22 cellular contexts compared by ENCODE assay signal in genomic region chr12:66563220-66563619, GRCh38.
DNase-seq lines count a peak whose midpoint lies in the region; ATAC-seq, FAIRE-seq and TF ChIP-seq lines count a peak whose summit lies in the region.
"Had no signal": no experiment of that assay in that cellular context is flagged by ENCODE, and none has a peak within 500 bp of the region (broad histone marks: within the 10 kb centered on the region; RNA-seq: fewer than 3 reads in every experiment).

No MANE protein-coding gene starts in this region.

- H4K91ac ChIP-seq in H1 (replicated peaks; ENCODE audit: insufficient read length, low read length): no peak overlapping the region

- no peaks in the 10 kb centered on the region for H3K4me1 ChIP-seq in HEK293 (ENCODE audit: control insufficient read depth, insufficient read depth, low read length)
- no peaks in the 10 kb centered on the region for H3K4me1 ChIP-seq in GM12878 (ENCODE audit: control insufficient read depth, insufficient read depth, low read length)
- no peaks in the 10 kb centered on the region for H3K4me1 ChIP-seq in H1 (replicated peaks in 1 of 4; ENCODE audit: control insufficient read depth in 3 of 4, insufficient read depth in 4 of 4, low read length in 3 of 4)
- H3K4me1 ChIP-seq: A549; BLaER1 treated with 17β-estradiol and CSF1 and Interleukin-3, amounts not matched to agents 10 nM and 100 nM; Caco-2 had no signal

- ATAC-seq in GM12878: no peak
- ATAC-seq in HG03432 (IDR thresholded peaks at IDR 0.05; ENCODE audit: unreplicated experiment): no peak
- ATAC-seq: A549; CD8-positive, alpha-beta T cell had no signal

- no peak for DNase-seq in GM12878 (ENCODE audit: low read depth, low spot score)
- no peak for DNase-seq in H1 (ENCODE audit: low read depth in 1 of 2, low spot score in 2 of 2)
- no peak for DNase-seq in NCI-H1436 treated with DMSO at 0.1 percent for 48 hours (lab: John Stamatoyannopoulos, UW)
- DNase-seq in activated CD4-positive, alpha-beta T cell treated with anti-CD3 and anti-CD28 coated beads for 48 hours: no peak
- DNase-seq: AML-193; Caco-2; Calu3; CD4-positive, alpha-beta T cell; CD8-positive, alpha-beta T cell; DMS79 treated with DMSO at 0.1 percent for 48 hours; GF-D8 had no signal

- no peaks in the 10 kb centered on the region for H3K79me1 ChIP-seq in H1 (ENCODE audit: low read depth, low read length)

- POLR2A ChIA-PET in HEK293 (lab: Yijun Ruan, JAX): no interaction called here
- POLR2A ChIA-PET in GM12878 (lab: Charles Lee): no interaction called here
- POLR2A ChIA-PET in H1 (lab: Charles Lee; ENCODE audit: partially characterized antibody): no interaction called here

- FAIRE-seq in GM12878 (lab: Jason Lieb, UNC) (no peak), H1 (lab: Jason Lieb, UNC) (no peak)
- FAIRE-seq: A549, D721Med, G401.6, GM12892, GM18507, GM19239 had no signal

- H4K5ac ChIP-seq in H1 (ENCODE audit: insufficient read length, low read depth, low read length): no peak overlapping the region

- H3K27ac ChIP-seq in HEK293 (ENCODE audit: extremely low read depth, low read depth, low read length) (no peak overlapping the region), GM12878 (ENCODE audit: control insufficient read depth, insufficient read depth) (no peak overlapping the region), H1 (ENCODE audit: low read depth, low read length) (no peak overlapping the region)
- H3K27ac ChIP-seq: 22Rv1; A549; BLaER1 treated with 17β-estradiol and CSF1 and Interleukin-3, amounts not matched to agents 10 nM and 100 nM; C4-2B had no signal

- H2AFZ ChIP-seq in GM12878 (ENCODE audit: control insufficient read depth, low read depth, low read length) (no peak overlapping the region), H1 (ENCODE audit: low read length) (no peak overlapping the region)

- no peak overlapping the region for H3K9ac ChIP-seq in GM12878 (ENCODE audit: control insufficient read depth, insufficient read depth, low read length)
- H3K9ac ChIP-seq in H1 (replicated peaks in 1 of 4; ENCODE audit: extremely low read depth in 1 of 4, low read depth in 3 of 4, low read length in 3 of 4): no peak overlapping the region
- H3K9ac ChIP-seq: BLaER1 treated with 17β-estradiol and CSF1 and Interleukin-3, amounts not matched to agents 10 nM and 100 nM had no signal

- no peak overlapping the region for H3K4me2 ChIP-seq in GM12878 (ENCODE audit: control insufficient read depth, insufficient read depth)
- H3K4me2 ChIP-seq in H1 (ENCODE audit: insufficient read depth in 1 of 2, low read depth in 2 of 2, low read length in 2 of 2): no peak overlapping the region
- H3K4me2 ChIP-seq: A549; BLaER1 treated with 17β-estradiol and CSF1 and Interleukin-3, amounts not matched to agents 10 nM and 100 nM had no signal

- no peak overlapping the region for H2AK5ac ChIP-seq in H1 (ENCODE audit: low read depth, low read length)

- no peak overlapping the region for H2BK120ac ChIP-seq in H1 (replicated peaks; ENCODE audit: low read depth, low read length)

- no TSS peak for BruUV-seq in GM12878 (replicated peaks; lab: Mats Ljungman, UMichigan)

- H3K27me3 ChIP-seq in GM12878 (replicated peaks in 1 of 2; ENCODE audit: control insufficient read depth in 2 of 2, insufficient read depth in 2 of 2, low read length in 1 of 2): no peaks in the 10 kb centered on the region; a peak in 1 of 4 replicates
- no peaks in the 10 kb centered on the region for H3K27me3 ChIP-seq in H1 (replicated peaks in 1 of 4; ENCODE audit: control insufficient read depth in 3 of 4, extremely low read depth in 1 of 4, insufficient read depth in 3 of 4, low read length in 3 of 4)
- H3K27me3 ChIP-seq: BLaER1 treated with 17β-estradiol and CSF1 and Interleukin-3, amounts not matched to agents 10 nM and 100 nM had no signal

- in situ Hi-C loops in GM12878 (cut with MboI): no loop called here

- H2BK20ac ChIP-seq in H1 (ENCODE audit: low read length): no peak overlapping the region

- H3K18ac ChIP-seq in H1 (ENCODE audit: extremely low read depth, low read length): no peak overlapping the region

- intact Hi-C loops in GM12878 (cut with micrococcal nuclease; ENCODE audit: unreplicated experiment): no loop called here

- H2BK5ac ChIP-seq in H1 (ENCODE audit: low read depth, low read length): no peak overlapping the region

- H3K56ac ChIP-seq in H1 (replicated peaks; ENCODE audit: insufficient read length, low read depth, low read length): no peak overlapping the region

- H3K14ac ChIP-seq in H1 (ENCODE audit: insufficient read length): no peak overlapping the region

- RAD21 ChIA-PET in GM12878 (lab: Charles Lee; ENCODE audit: unreplicated experiment): no interaction called here

- no peaks in the 10 kb centered on the region for H3K23me2 ChIP-seq in H1 (ENCODE audit: low read depth, low read length)

- SMC1A ChIA-PET in GM12878 (lab: Charles Lee; ENCODE audit: uncharacterized antibody, unreplicated experiment): no interaction called here

- H4K20me1 ChIP-seq in GM12878 (ENCODE audit: control insufficient read depth, insufficient read depth): no peaks in the 10 kb centered on the region
- no peaks in the 10 kb centered on the region for H4K20me1 ChIP-seq in H1 (replicated peaks in 1 of 2; ENCODE audit: control insufficient read depth in 1 of 2, insufficient read depth in 2 of 2, low read length in 2 of 2)
- H4K20me1 ChIP-seq: BLaER1 treated with 17β-estradiol and CSF1 and Interleukin-3, amounts not matched to agents 10 nM and 100 nM had no signal

- TF ChIP-seq EP300 in GM12878 (IDR thresholded peaks at IDR 0.05; ENCODE audit: borderline replicate concordance in 1 of 2, control insufficient read depth in 1 of 2, low read depth in 2 of 2, low read length in 2 of 2): no peak
- TF ChIP-seq EP300 in H1 (IDR thresholded peaks at IDR 0.05; ENCODE audit: borderline replicate concordance in 1 of 2, low read depth in 2 of 2, low read length in 2 of 2): no peak

- H2BK12ac ChIP-seq in H1 (ENCODE audit: low read depth, low read length): no peak overlapping the region

- no peak overlapping the region for H3K23ac ChIP-seq in H1 (ENCODE audit: insufficient read length)

- H3K79me2 ChIP-seq in GM12878 (ENCODE audit: control insufficient read depth, insufficient read depth, low read length) (no peaks in the 10 kb centered on the region), H1 (ENCODE audit: control insufficient read depth in 1 of 2, insufficient read depth in 2 of 2, low read length in 2 of 2) (no peaks in the 10 kb centered on the region)

- no peak overlapping the region for H2BK15ac ChIP-seq in H1 (ENCODE audit: low read length)

- no peak overlapping the region for H4K8ac ChIP-seq in H1 (ENCODE audit: extremely low read depth, insufficient read depth, low read length)

- TF ChIP-seq RAD21 in GM12878 (IDR thresholded peaks at IDR 0.05; ENCODE audit: insufficient read depth, low read depth, low read length): no peak
- no peak for TF ChIP-seq RAD21 in H1 (IDR thresholded peaks at IDR 0.05 in 1 of 2, conservative IDR thresholded peaks at IDR 0.05 in 1 of 2; ENCODE audit: low read depth in 2 of 2, low read length in 2 of 2)

- no peaks in the 10 kb centered on the region for H3K9me3 ChIP-seq in HEK293 (ENCODE audit: control insufficient read depth, insufficient read depth, low read depth, low read length)
- H3K9me3 ChIP-seq in GM12878 (replicated peaks; ENCODE audit: control insufficient read depth, insufficient read depth, low read length): no peaks in the 10 kb centered on the region; the same call in none of the 3 replicates
- peaks cover 10 to 23% of the 10 kb centered on the region in 2 experiments; a peak in 3 of 4 replicates for H3K9me3 ChIP-seq in H1 (ENCODE audit: insufficient read depth in 2 of 2, low read depth in 1 of 2, low read length in 1 of 2)
- H3K9me3 ChIP-seq: Caco-2 had no signal

- TF ChIP-seq POLR2A in GM12878 (IDR thresholded peaks at IDR 0.05; ENCODE audit: low read depth, low read length) (no peak), H1 (IDR thresholded peaks at IDR 0.05; ENCODE audit: control extremely low read depth in 1 of 2, low read depth in 2 of 2, low read length in 2 of 2) (no peak)

- no peaks in the 10 kb centered on the region for H3K36me3 ChIP-seq in HEK293 (ENCODE audit: control insufficient read depth in 2 of 2, insufficient read depth in 1 of 2, low read length in 2 of 2)
- H3K36me3 ChIP-seq in GM12878 (ENCODE audit: control insufficient read depth in 2 of 2, insufficient read depth in 2 of 2, low read length in 1 of 2): no peaks in the 10 kb centered on the region
- H3K36me3 ChIP-seq in H1 (ENCODE audit: control insufficient read depth in 2 of 4, insufficient read depth in 4 of 4, low read length in 3 of 4): peaks cover 0 to 3% (median 0%) of the 10 kb centered on the region in 4 experiments; a peak in 2 of 8 replicates

- no peak overlapping the region for H3K4ac ChIP-seq in H1 (replicated peaks; ENCODE audit: insufficient read length, low read depth, low read length)

- H3K4me3 ChIP-seq in HEK293 (ENCODE audit: low read depth, low read length): no peak overlapping the region
- no peak overlapping the region for H3K4me3 ChIP-seq in GM12878
- H3K4me3 ChIP-seq in H1 (ENCODE audit: extremely low read depth in 1 of 4, insufficient read depth in 2 of 4, low read depth in 3 of 4, low read length in 4 of 4): no peak overlapping the region
- H3K4me3 ChIP-seq: A549; BLaER1 treated with 17β-estradiol and CSF1 and Interleukin-3, amounts not matched to agents 10 nM and 100 nM had no signal

- TF ChIP-seq CTCF in HEK293 (tag by site-specific recombination; IDR thresholded peaks at IDR 0.05): no peak
- TF ChIP-seq CTCF in GM12878 (IDR thresholded peaks at IDR 0.05 in 2 of 3, conservative IDR thresholded peaks at IDR 0.05 in 1 of 3; ENCODE audit: control insufficient read depth in 2 of 3, extremely low read depth in 1 of 3, insufficient read depth in 1 of 3, low read depth in 3 of 3, low read length in 3 of 3): no peak
- no peak for TF ChIP-seq CTCF in H1 (IDR thresholded peaks at IDR 0.05; ENCODE audit: control extremely low read depth in 1 of 3, insufficient read depth in 1 of 3, low read depth in 1 of 3, low read length in 3 of 3)

- CTCF ChIA-PET in HEK293 (lab: Yijun Ruan, JAX) (no interaction called here), GM12878 (lab: Yijun Ruan, JAX) (no interaction called here), H1 (lab: Charles Lee; ENCODE audit: partially characterized antibody) (no interaction called here)

TF ChIP-seq in HEK293, 187 proteins besides CTCF, POLR2A, EP300 and RAD21:
- TF ChIP-seq ZNF214 (tag by site-specific recombination; IDR thresholded peaks at IDR 0.05; ENCODE audit: borderline replicate concordance) (no peak), SETDB1 (IDR thresholded peaks at IDR 0.05; ENCODE audit: insufficient read length, low read length) (peak; percentile 79)
TF ChIP-seq in HEK293: peak in this region for 1.

TF ChIP-seq in H1, 55 proteins besides CTCF, POLR2A, EP300 and RAD21 (continues in another document):
- TF ChIP-seq KDM1A (IDR thresholded peaks at IDR 0.05; ENCODE audit: borderline replicate concordance, low read length) (0 out of 2 replicates have a peak, but pooled peaks have one; percentile 18), TAF1 (IDR thresholded peaks at IDR 0.05; ENCODE audit: low read depth, low read length) (no peak), TBP (IDR thresholded peaks at IDR 0.05; ENCODE audit: low read depth, low read length) (no peak), ASH2L (IDR thresholded peaks at IDR 0.05; ENCODE audit: low read length) (no peak), EGR1 (IDR thresholded peaks at IDR 0.05; ENCODE audit: borderline replicate concordance, low read depth, low read length) (no peak), TAF7 (optimal IDR thresholded peaks at IDR 0.05; ENCODE audit: borderline replicate concordance, low read depth, low read length) (no peak)
